In genomic region chr17:75137762-75138161, GRCh38 we compare ENCODE assay signal across 1 cellular context. TPM values are rescaled to one million over a fixed set of nuclear protein-coding genes. Genes with fewer than 3 reads are reported as not detected.
"Had no signal": no experiment of that assay in that cellular context is flagged by ENCODE, and none has a peak within 500 bp of the region (broad histone marks: within the 10 kb centered on the region; RNA-seq: fewer than 3 reads in every experiment).

No MANE protein-coding gene starts in this region.

RNA-seq across cellular contexts. Expression of gene SLC16A5, which starts 50.0 kb away (rescaled TPM):
- total RNA-seq: HT1080 had no signal
